In genomic region chr15:68791431-68792283, GRCh38 we compare ENCODE assay signal across 8 cellular contexts. TPM values are rescaled to one million over a fixed set of nuclear protein-coding genes. Genes with fewer than 3 reads are reported as not detected.
A peak's percentile ranks its signal among the peaks of the same experiment; 100 is the strongest.
DNase-seq lines count a peak whose midpoint lies in the region; ATAC-seq and TF ChIP-seq lines count a peak whose summit lies in the region.

No MANE protein-coding gene starts in this region.

- no peak overlapping the region for H3K4me3 ChIP-seq in dorsolateral prefrontal cortex
- no peak overlapping the region for H3K4me3 ChIP-seq in aorta (ENCODE audit: low read length in 2 of 2)

- DNase-seq in T-helper 9 cell (peak; percentile 24), dorsolateral prefrontal cortex (no peak), aorta (no peak), SW 1271 (lab: John Stamatoyannopoulos, UW) (no peak)
- DNase-seq in stimulated activated naive CD4-positive, alpha-beta T cell (lab: John Stamatoyannopoulos, UW): peak in 5 of 6 experiments; percentile 11 to 34 (median 22)

- H3K27ac ChIP-seq in dorsolateral prefrontal cortex (peak overlapping the region in 51 of 59 donors; percentile 7 to 99 (median 86)), aorta (ENCODE audit: low read depth in 1 of 2, low read length in 2 of 2) (no peak overlapping the region)

- no peak for TF ChIP-seq CTCF in dorsolateral prefrontal cortex (IDR thresholded peaks at IDR 0.05 in 54 of 56, conservative IDR thresholded peaks at IDR 0.05 in 2 of 56; ENCODE audit: low read depth in 1 of 56, partially characterized antibody in 56 of 56)

- no peaks in the 10 kb centered on the region for H3K27me3 ChIP-seq in dorsolateral prefrontal cortex
- H3K27me3 ChIP-seq in aorta (ENCODE audit: control insufficient read depth in 1 of 2, insufficient read depth in 2 of 2, low read length in 1 of 2): no peaks in the 10 kb centered on the region

- 76 to 77% methylated on average over 3 of the region's 3 CpGs for WGBS in aorta, 2 donors

- H3K9me3 ChIP-seq in aorta (ENCODE audit: control insufficient read depth, low read length): no peaks in the 10 kb centered on the region

- intact Hi-C loops in dorsolateral prefrontal cortex (cut with DNase I): loop anchor here in 1 of 2 donors (5.0 kb wide), 1 partner anchor 59 kb away; no protein-coding TSS in a partner anchor
- intact Hi-C loops in aorta (cut with DNase I): no loop called here

- no peaks in the 10 kb centered on the region for H3K36me3 ChIP-seq in aorta (ENCODE audit: control insufficient read depth in 1 of 2, insufficient read depth in 2 of 2, low read length in 1 of 2)

- ATAC-seq in GM18867 (IDR thresholded peaks at IDR 0.05; ENCODE audit: unreplicated experiment): peak; percentile 51
- ATAC-seq in HG02943 (IDR thresholded peaks at IDR 0.05; ENCODE audit: low read depth, unreplicated experiment): peak; percentile 52
- ATAC-seq in HG03342 (IDR thresholded peaks at IDR 0.05; ENCODE audit: unreplicated experiment): no peak
- ATAC-seq in aorta (ENCODE audit: low FRiP score): no peak

- peaks cover 0 to 3% of the 10 kb centered on the region in 2 donors for H3K4me1 ChIP-seq in aorta (ENCODE audit: control insufficient read depth in 1 of 2, insufficient read depth in 2 of 2, low read length in 2 of 2)

RNA-seq across cellular contexts. Expression of gene ANP32A, which starts 29.0 kb away (rescaled TPM):
- total RNA-seq in dorsolateral prefrontal cortex (100 to 1,000 TPM in 110 of 120 experiments, 10 to 100 TPM in 10; 83.9 to 167 (median 121) TPM), aorta (100 to 1,000 TPM in 1 of 2 donors, 10 to 100 TPM in 1; 76.1 to 106 TPM)
- 10 to 100 TPM; 63.2 to 63.5 TPM for polyA plus RNA-seq in aorta

Comparison
In these comparisons a context has a peak if more than half of its experiments do, and no peak if none do; other contexts are left out.
1. ATAC-seq: peak in GM18867 (single experiment) and HG02943 (single experiment); none in HG03342 (single experiment) and aorta (single experiment).
2. DNase-seq: peak in T-helper 9 cell (single experiment) and stimulated activated naive CD4-positive, alpha-beta T cell (5 of 6); none in dorsolateral prefrontal cortex (0 of 10), aorta (0 of 2) and SW 1271 (0 of 2).
3. H3K27ac ChIP-seq: peak in dorsolateral prefrontal cortex (51 of 59); none in aorta (0 of 2).